In genomic region chr1:59289570-59289969, GRCh38 we compare ENCODE assay signal across 25 cellular contexts.
"Had no signal": no experiment of that assay in that cellular context is flagged by ENCODE, and none has a peak within 500 bp of the region (broad histone marks: within the 10 kb centered on the region; RNA-seq: fewer than 3 reads in every experiment).

No MANE protein-coding gene starts in this region.

- H3K4me3 ChIP-seq: adrenal gland, ascending aorta, esophagus muscularis mucosa, heart left ventricle, lower lobe of right lung, ovary, prostate gland, right atrium auricular region, thyroid gland had no signal

- H3K27me3 Mint-ChIP-seq: activated naive CD8-positive, alpha-beta T cell had no signal

- H3K27me3 ChIP-seq: adrenal gland, ascending aorta, brain microvascular endothelial cell, esophagus muscularis mucosa, heart left ventricle, ovary, right atrium auricular region, thyroid gland had no signal

- FAIRE-seq: kidney had no signal

- H3K4me1 ChIP-seq: ascending aorta, esophagus muscularis mucosa, prostate gland had no signal

- H3K27ac ChIP-seq: ascending aorta, brain microvascular endothelial cell, esophagus muscularis mucosa, lower lobe of right lung, ovary, prostate gland, right atrium auricular region, thyroid gland had no signal

- H3K27ac Mint-ChIP-seq: activated naive CD8-positive, alpha-beta T cell; activated T-helper 2 cell treated with anti-CD3 and anti-CD28 coated beads, Interferon-gamma antibody, Interleukin-2, Interleukin-4, amounts not matched to agents 10 μg/mL and 5 μg/mL and 100 μg/mL, durations not matched to agents 14 hours and 24 hours and 36 hours; T-helper 1 cell treated with Interleukin-12 subunit alpha and Interleukin-12 subunit beta and Interleukin-4 antibody, amounts not matched to agents 30 μg/mL and 1 μg/mL, for 36 hours had no signal

- H3K36me3 ChIP-seq: adrenal gland, ascending aorta, brain microvascular endothelial cell, esophagus muscularis mucosa, heart left ventricle, lower lobe of right lung, ovary, prostate gland, right atrium auricular region, thyroid gland had no signal

- H3K9me3 ChIP-seq: adrenal gland, ascending aorta, esophagus muscularis mucosa, lower lobe of right lung, ovary, prostate gland, right atrium auricular region, thyroid gland had no signal

- H3K9me3 Mint-ChIP-seq: activated T-cell treated with anti-CD3 and anti-CD28 coated beads, Interleukin-2, amount 50 U/mL, for 4 hours; activated T-helper 2 cell treated with anti-CD3 and anti-CD28 coated beads, Interferon-gamma antibody, Interleukin-2, Interleukin-4, amounts not matched to agents 10 μg/mL and 5 μg/mL and 100 μg/mL, durations not matched to agents 14 hours and 24 hours and 36 hours; naive thymus-derived CD4-positive, alpha-beta T cell; T-helper 1 cell treated with Interleukin-12 subunit alpha and Interleukin-12 subunit beta and Interleukin-4 antibody, amounts not matched to agents 30 μg/mL and 1 μg/mL, for 36 hours had no signal

- H3K36me3 Mint-ChIP-seq: activated naive CD8-positive, alpha-beta T cell had no signal

- H3K4me3 Mint-ChIP-seq: activated naive CD8-positive, alpha-beta T cell; activated T-cell treated with anti-CD3 and anti-CD28 coated beads, Interleukin-2, amount 50 U/mL, for 4 hours; naive thymus-derived CD4-positive, alpha-beta T cell; T-helper 1 cell treated with Interleukin-12 subunit alpha and Interleukin-12 subunit beta and Interleukin-4 antibody, amounts not matched to agents 30 μg/mL and 1 μg/mL, for 36 hours had no signal

- DNase-seq: activated CD4-positive, alpha-beta T cell treated with anti-CD3 and anti-CD28 coated beads for 4 hours; activated CD4-positive, alpha-beta T cell treated with anti-CD3 and anti-CD28 coated beads, Interleukin-2, amount 50 U/mL, for 48 hours; activated CD4-positive, CD25-positive, alpha-beta regulatory T cell; activated CD8-positive, alpha-beta memory T cell treated with anti-CD3 and anti-CD28 coated beads, Interleukin-2, amount 50 U/mL, for 48 hours; activated naive CD4-positive, alpha-beta T cell; activated T-cell treated with anti-CD3 and anti-CD28 coated beads, Interleukin-2, amount 50 U/mL, for 4 hours; caudate nucleus; effector memory CD4-positive, alpha-beta T cell; naive thymus-derived CD4-positive, alpha-beta T cell; stimulated activated CD4-positive, alpha-beta T cell treated with anti-CD3 and anti-CD28 coated beads, Interleukin-12 subunit alpha, Interleukin-12 subunit beta, amount 100 ng/mL, for 4 hours; stimulated activated CD4-positive, alpha-beta T cell treated with anti-CD3 and anti-CD28 coated beads, Interleukin-4, amount 100 ng/mL, for 4 hours had no signal
